Comparison of ENCODE assay signal across 27 cellular contexts in the genomic region with DNA sequence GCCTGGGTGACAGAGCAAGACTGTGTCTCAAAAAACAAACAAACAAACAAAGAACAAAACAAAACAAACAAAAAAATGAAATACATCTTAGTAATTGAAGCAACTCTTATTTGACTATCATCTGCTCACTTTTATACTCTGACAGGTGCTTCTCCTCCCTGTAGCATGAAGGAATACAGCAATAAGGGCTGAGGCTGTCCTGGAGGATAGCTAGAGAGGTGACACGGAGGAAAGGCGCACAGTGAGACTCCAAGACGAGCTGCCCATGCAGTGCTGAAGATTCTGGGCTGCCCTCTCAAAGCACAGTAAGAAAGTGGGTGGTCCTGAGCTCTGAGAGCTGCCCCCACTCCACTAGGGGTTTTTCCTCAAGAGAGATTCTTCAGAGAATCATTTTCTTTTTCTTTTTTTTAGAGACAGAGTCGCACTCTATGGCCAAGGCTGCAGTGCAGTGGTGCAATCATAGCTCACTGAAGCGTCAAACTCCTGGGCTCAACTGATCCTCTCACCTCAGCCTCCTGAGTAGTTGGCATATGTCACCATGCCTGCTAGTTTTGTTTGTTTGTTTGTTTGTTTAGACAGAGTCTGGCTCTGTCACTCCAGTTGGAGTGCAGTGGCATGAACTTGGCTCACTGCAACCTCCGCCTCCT.
"Had no signal": no experiment of that assay in that cellular context is flagged by ENCODE, and none has a peak within 500 bp of the region (broad histone marks: within the 10 kb centered on the region; RNA-seq: fewer than 3 reads in every experiment).

No MANE protein-coding gene starts in this region.

- H3K27ac ChIP-seq: stomach, suprapubic skin, testis, thoracic aorta, thyroid gland, tibial artery, tibial nerve, transverse colon, upper lobe of left lung, upper lobe of right lung, uterus, vagina had no signal

- H3K9me3 ChIP-seq: stomach, suprapubic skin, testis, thoracic aorta, thyroid gland, tibial artery, tibial nerve, transverse colon, upper lobe of left lung, upper lobe of right lung, uterus, vagina had no signal

- FAIRE-seq: urothelium cell line had no signal

- H3K4me3 ChIP-seq: stomach, suprapubic skin, testis, thoracic aorta, thyroid gland, tibial artery, tibial nerve, transverse colon, upper lobe of left lung, upper lobe of right lung, uterus, vagina had no signal

- DNase-seq: stimulated activated CD4-positive, alpha-beta T cell treated with anti-CD3 and anti-CD28 coated beads, Interleukin-2, amount 100 ng/mL, for 48 hours; stimulated activated CD4-positive, alpha-beta T cell treated with anti-CD3 and anti-CD28 coated beads, Interleukin-4, amount 100 ng/mL, for 1 hour; stimulated activated CD4-positive, alpha-beta T cell treated with anti-CD3 and anti-CD28 coated beads, Interleukin-4, amount 100 ng/mL, for 24 hours; stimulated activated CD4-positive, alpha-beta T cell treated with anti-CD3 and anti-CD28 coated beads, Interleukin-4, amount 100 ng/mL, for 4 hours; stimulated activated CD8-positive, alpha-beta memory T cell treated with anti-CD3 and anti-CD28 coated beads, Interleukin-4, amount 100 ng/mL, for 48 hours; stimulated activated naive B cell treated with anti-CD40 and anti-IgM and Interleukin-4, amounts not matched to agents 10 μg/mL and 1 μg/mL and 100 μg/mL, for 72 hours; stimulated activated naive CD4-positive, alpha-beta T cell; stimulated activated naive CD4-positive, alpha-beta T cell treated with Interleukin-2 at 50 U/mL for 16 hours; stimulated activated naive CD8-positive, alpha-beta T cell treated with anti-CD3 and anti-CD28 coated beads, Interleukin-15, amount 100 ng/mL, for 72 hours; stimulated activated naive CD8-positive, alpha-beta T cell treated with anti-CD3 and anti-CD28 coated beads, Interleukin-15, Interleukin-2, amounts not matched to agents 100 U/mL and 50 U/mL, for 24 hours; stomach; substantia nigra; testis; thyroid gland; tibial artery; transverse colon; trophoblast cell; upper lobe of left lung; upper lobe of right lung; uterus had no signal

- ATAC-seq: stimulated activated effector memory CD8-positive, alpha-beta T cell treated with anti-CD3 and anti-CD28 coated beads, Interleukin-12 subunit alpha, Interleukin-12 subunit beta, amount 100 ng/mL, for 72 hours; stimulated activated memory B cell treated with anti-CD40 and anti-IgM and Interleukin-4, amounts not matched to agents 10 μg/mL and 1 μg/mL and 100 μg/mL, for 72 hours; stimulated activated naive B cell treated with anti-CD40 and anti-IgM and Interleukin-4, amounts not matched to agents 10 μg/mL and 1 μg/mL and 100 μg/mL, for 72 hours; stimulated activated naive CD8-positive, alpha-beta T cell treated with anti-CD3 and anti-CD28 coated beads, Interleukin-15, amount 100 ng/mL, for 72 hours; stimulated activated naive CD8-positive, alpha-beta T cell treated with anti-CD3 and anti-CD28 coated beads, Interleukin-15, Interleukin-2, amounts not matched to agents 100 U/mL and 50 U/mL, for 24 hours; upper lobe of right lung had no signal

- H3K36me3 ChIP-seq: stomach, suprapubic skin, thoracic aorta, thyroid gland, tibial artery, transverse colon, upper lobe of left lung, upper lobe of right lung, uterus, vagina had no signal

- H3K4me1 ChIP-seq: stomach, suprapubic skin, testis, thyroid gland, tibial artery, tibial nerve, upper lobe of left lung, upper lobe of right lung, uterus, vagina had no signal

- H3K27me3 ChIP-seq: stomach, suprapubic skin, testis, thyroid gland, tibial artery, tibial nerve, transverse colon, upper lobe of left lung, upper lobe of right lung, uterus, vagina had no signal
